18 cellular contexts compared by ENCODE assay signal in genomic region chr15:82314769-82315518, GRCh38.
"Had no signal": no experiment of that assay in that cellular context is flagged by ENCODE, and none has a peak within 500 bp of the region (broad histone marks: within the 10 kb centered on the region; RNA-seq: fewer than 3 reads in every experiment).

No MANE protein-coding gene starts in this region.

- H3K36me3 ChIP-seq: colonic mucosa, pancreas, SJCRH30, suprapubic skin, transverse colon had no signal

- DNase-seq: activated CD4-positive, alpha-beta T cell treated with anti-CD3 and anti-CD28 coated beads, Interleukin-2, amount 50 U/mL, for 1 hour; activated CD8-positive, alpha-beta memory T cell treated with anti-CD3 and anti-CD28 coated beads for 24 hours; activated CD8-positive, alpha-beta memory T cell treated with anti-CD3 and anti-CD28 coated beads, Interleukin-2, amount 50 U/mL, for 48 hours; activated gamma-delta T cell treated with Interleukin-2 at 50 U/mL for 16 hours; activated T-cell treated with anti-CD3 and anti-CD28 coated beads, Interleukin-2, amount 50 U/mL, for 72 hours; amygdala; body of pancreas; colonic mucosa; erythroblast; foreskin melanocyte; hypothalamus; pancreas; SJCRH30; stimulated activated naive CD4-positive, alpha-beta T cell treated with Interleukin-2 at 50 U/mL for 16 hours; transverse colon had no signal

- H3K4me1 ChIP-seq: body of pancreas, colonic mucosa, pancreas, SJCRH30, suprapubic skin, transverse colon had no signal

- H3K27me3 ChIP-seq: body of pancreas, colonic mucosa, pancreas, SJCRH30, suprapubic skin, transverse colon had no signal

- H3K4me3 ChIP-seq: body of pancreas, colonic mucosa, pancreas, SJCRH30, suprapubic skin, transverse colon had no signal

- ATAC-seq: activated CD4-positive, CD25-positive, alpha-beta regulatory T cell treated with anti-CD3 and anti-CD28 coated beads, Interleukin-2, amount 50 U/mL, for 24 hours; activated T-cell treated with anti-CD3 and anti-CD28 coated beads, Interleukin-2, amount 50 U/mL, for 72 hours; body of pancreas; left lobe of liver; pancreas had no signal

- H3K9me3 ChIP-seq: body of pancreas, colonic mucosa, pancreas, SJCRH30, suprapubic skin, transverse colon had no signal

- H3K27ac ChIP-seq: body of pancreas, colonic mucosa, pancreas, SJCRH30, suprapubic skin, transverse colon had no signal
